ENCODE assay signal across 1 cellular context in genomic region chr17:48892940-48893645, GRCh38.
TF ChIP-seq lines count a peak whose summit lies in the region.

No MANE protein-coding gene starts in this region.

TF ChIP-seq in K562, 482 proteins besides CTCF, POLR2A, EP300 and RAD21 (continued from another document and continues in another):
- TF ChIP-seq SP2 (IDR thresholded peaks at IDR 0.05; ENCODE audit: extremely low read depth, low read depth, low read length, poor library complexity, severe bottlenecking): no peak
- 0 out of 2 replicates have a peak, but pooled peaks have one; percentile 6 for TF ChIP-seq ZNF589 (CRISPR knock-in tag; IDR thresholded peaks at IDR 0.05; ENCODE audit: low read depth)
- no peak for TF ChIP-seq SRSF3 (IDR thresholded peaks at IDR 0.05; ENCODE audit: insufficient read depth, low read length)
- 0 out of 2 replicates have a peak, but pooled peaks have one; percentile 56 for TF ChIP-seq BRD4 (IDR thresholded peaks at IDR 0.05)
- no peak for TF ChIP-seq ZNF217 (CRISPR knock-in tag; IDR thresholded peaks at IDR 0.05)
- no peak for TF ChIP-seq THAP7 (CRISPR knock-in tag; IDR thresholded peaks at IDR 0.05)
- no peak for TF ChIP-seq SOX6 (IDR thresholded peaks at IDR 0.05)
- no peak for TF ChIP-seq ILK (tag; IDR thresholded peaks at IDR 0.05; ENCODE audit: borderline replicate concordance, low read depth)
- TF ChIP-seq ZNF408 (CRISPR knock-in tag; IDR thresholded peaks at IDR 0.05; ENCODE audit: low read depth): no peak
- TF ChIP-seq DACH1 (IDR thresholded peaks at IDR 0.05; ENCODE audit: partially characterized antibody): peak; percentile 55
- no peak for TF ChIP-seq ELF2 (CRISPR knock-in tag; IDR thresholded peaks at IDR 0.05)
- no peak for TF ChIP-seq CREB5 (CRISPR knock-in tag; IDR thresholded peaks at IDR 0.05)
- no peak for TF ChIP-seq AFF1 (IDR thresholded peaks at IDR 0.05; ENCODE audit: low read depth in 1 of 2, partially characterized antibody in 2 of 2)
- no peak for TF ChIP-seq NCOA2 (IDR thresholded peaks at IDR 0.05; ENCODE audit: partially characterized antibody in 2 of 2)
- TF ChIP-seq POLR2H (tag; IDR thresholded peaks at IDR 0.05; ENCODE audit: low read depth): no peak
- no peak for TF ChIP-seq GTF2F1 (IDR thresholded peaks at IDR 0.05; ENCODE audit: low read depth, low read length)
- no peak for TF ChIP-seq ZZZ3 (IDR thresholded peaks at IDR 0.05)
- TF ChIP-seq GTF2A2 (tag; IDR thresholded peaks at IDR 0.05): no peak
- TF ChIP-seq SNIP1 (IDR thresholded peaks at IDR 0.05; ENCODE audit: low read depth): no peak
- no peak for TF ChIP-seq NR3C1 (CRISPR knock-in tag; IDR thresholded peaks at IDR 0.05)
- no peak for TF ChIP-seq ZNF143 (CRISPR knock-in tag; IDR thresholded peaks at IDR 0.05)
- no peak for TF ChIP-seq CBFA2T2 (conservative IDR thresholded peaks at IDR 0.05)
- no peak for TF ChIP-seq ZNF324 (CRISPR knock-in tag; IDR thresholded peaks at IDR 0.05)
- no peak for TF ChIP-seq JUN (IDR thresholded peaks at IDR 0.05; ENCODE audit: borderline replicate concordance, low read depth, low read length)
- 0 out of 2 replicates have a peak, but pooled peaks have one; percentile 15 for TF ChIP-seq JUN (CRISPR knock-in tag; IDR thresholded peaks at IDR 0.05; ENCODE audit: borderline replicate concordance)
- TF ChIP-seq ZBTB2 (IDR thresholded peaks at IDR 0.05): no peak
- peak; percentile 34 for TF ChIP-seq RBBP5 (IDR thresholded peaks at IDR 0.05; ENCODE audit: borderline replicate concordance, insufficient read depth, low read length, poor library complexity, severe bottlenecking)
- TF ChIP-seq CBX2 (IDR thresholded peaks at IDR 0.05; ENCODE audit: insufficient read depth, low read length, poor library complexity, severe bottlenecking): no peak
- no peak for TF ChIP-seq ZNF197 (CRISPR knock-in tag; IDR thresholded peaks at IDR 0.05; ENCODE audit: low read depth)
- no peak for TF ChIP-seq CREB1 (IDR thresholded peaks at IDR 0.05)
- no peak for TF ChIP-seq CREB1 (CRISPR knock-in tag; IDR thresholded peaks at IDR 0.05)
- TF ChIP-seq HNRNPK (IDR thresholded peaks at IDR 0.05; ENCODE audit: low read depth, low read length, poor library complexity, severe bottlenecking): no peak
- TF ChIP-seq ARID3A (IDR thresholded peaks at IDR 0.05; ENCODE audit: borderline replicate concordance, low read depth, low read length): no peak
- TF ChIP-seq NR4A1 (CRISPR knock-in tag; IDR thresholded peaks at IDR 0.05): no peak
- TF ChIP-seq NR4A1 (tag; IDR thresholded peaks at IDR 0.05): no peak
- no peak for TF ChIP-seq NFE2 (IDR thresholded peaks at IDR 0.05; ENCODE audit: low read depth)
- TF ChIP-seq SAFB (IDR thresholded peaks at IDR 0.05; ENCODE audit: borderline replicate concordance, low read depth, low read length): no peak
- TF ChIP-seq RFX1 (IDR thresholded peaks at IDR 0.05): no peak
- TF ChIP-seq ZNF134 (CRISPR knock-in tag; conservative IDR thresholded peaks at IDR 0.05): no peak
- TF ChIP-seq THRA (IDR thresholded peaks at IDR 0.05): no peak
- TF ChIP-seq MYC (IDR thresholded peaks at IDR 0.05; ENCODE audit: low read depth, low read length): no peak
- peak; percentile 6; the same call in 1 of the 2 replicates for TF ChIP-seq MYC (CRISPR knock-in tag; IDR thresholded peaks at IDR 0.05; ENCODE audit: borderline replicate concordance, low read depth)
- TF ChIP-seq SAFB2 (IDR thresholded peaks at IDR 0.05; ENCODE audit: borderline replicate concordance, low read depth, low read length, severe bottlenecking): no peak
- no peak for TF ChIP-seq NEUROD1 (IDR thresholded peaks at IDR 0.05; ENCODE audit: borderline replicate concordance, low read depth, low read length, partially characterized antibody)
- TF ChIP-seq CBX8 (IDR thresholded peaks at IDR 0.05; ENCODE audit: borderline replicate concordance, extremely low read depth, low read depth, low read length, poor library complexity, severe bottlenecking): no peak
- TF ChIP-seq SMARCA5 (IDR thresholded peaks at IDR 0.05): no peak
- no peak for TF ChIP-seq EHMT2 (IDR thresholded peaks at IDR 0.05)
- TF ChIP-seq HMGXB4 (CRISPR knock-in tag; IDR thresholded peaks at IDR 0.05): no peak
- TF ChIP-seq MIER1 (IDR thresholded peaks at IDR 0.05; ENCODE audit: low read depth): 0 out of 2 replicates have a peak, but pooled peaks have one; percentile 24
- no peak for TF ChIP-seq ZC3H4 (CRISPR knock-in tag; IDR thresholded peaks at IDR 0.05; ENCODE audit: borderline replicate concordance)
- TF ChIP-seq NR2C1 (IDR thresholded peaks at IDR 0.05): no peak
- no peak for TF ChIP-seq NR2C1 (tag; IDR thresholded peaks at IDR 0.05)
- no peak for TF ChIP-seq ZNF644 (tag; IDR thresholded peaks at IDR 0.05; ENCODE audit: low read depth)
- no peak for TF ChIP-seq CHCHD3 (CRISPR knock-in tag; IDR thresholded peaks at IDR 0.05)
- no peak for TF ChIP-seq ZNF717 (CRISPR knock-in tag; IDR thresholded peaks at IDR 0.05)
- no peak for TF ChIP-seq HINFP (tag; conservative IDR thresholded peaks at IDR 0.05; ENCODE audit: low read depth)
- no peak for TF ChIP-seq GTF2E2 (tag; IDR thresholded peaks at IDR 0.05)
